8 cellular contexts compared by ENCODE assay signal in genomic region chr13:80889829-80890228, GRCh38.
"Had no signal": no experiment of that assay in that cellular context is flagged by ENCODE, and none has a peak within 500 bp of the region (broad histone marks: within the 10 kb centered on the region; RNA-seq: fewer than 3 reads in every experiment).

No MANE protein-coding gene starts in this region.

- FAIRE-seq: H1, H54, HTR-8/SVneo had no signal

- H3K9me3 Mint-ChIP-seq: GM23338, H9 had no signal

- DNase-seq: H9, HCEC 1CT, IMR-90, KBM-7 had no signal

- H3K4me3 Mint-ChIP-seq: GM23338, H9 had no signal

- H3K27ac Mint-ChIP-seq: GM23338, H9 had no signal

- ATAC-seq: GM23338 had no signal

- H3K4me1 Mint-ChIP-seq: H9 had no signal

- H3K4me3 ChIP-seq: GM23338 had no signal
